In the genomic region with DNA sequence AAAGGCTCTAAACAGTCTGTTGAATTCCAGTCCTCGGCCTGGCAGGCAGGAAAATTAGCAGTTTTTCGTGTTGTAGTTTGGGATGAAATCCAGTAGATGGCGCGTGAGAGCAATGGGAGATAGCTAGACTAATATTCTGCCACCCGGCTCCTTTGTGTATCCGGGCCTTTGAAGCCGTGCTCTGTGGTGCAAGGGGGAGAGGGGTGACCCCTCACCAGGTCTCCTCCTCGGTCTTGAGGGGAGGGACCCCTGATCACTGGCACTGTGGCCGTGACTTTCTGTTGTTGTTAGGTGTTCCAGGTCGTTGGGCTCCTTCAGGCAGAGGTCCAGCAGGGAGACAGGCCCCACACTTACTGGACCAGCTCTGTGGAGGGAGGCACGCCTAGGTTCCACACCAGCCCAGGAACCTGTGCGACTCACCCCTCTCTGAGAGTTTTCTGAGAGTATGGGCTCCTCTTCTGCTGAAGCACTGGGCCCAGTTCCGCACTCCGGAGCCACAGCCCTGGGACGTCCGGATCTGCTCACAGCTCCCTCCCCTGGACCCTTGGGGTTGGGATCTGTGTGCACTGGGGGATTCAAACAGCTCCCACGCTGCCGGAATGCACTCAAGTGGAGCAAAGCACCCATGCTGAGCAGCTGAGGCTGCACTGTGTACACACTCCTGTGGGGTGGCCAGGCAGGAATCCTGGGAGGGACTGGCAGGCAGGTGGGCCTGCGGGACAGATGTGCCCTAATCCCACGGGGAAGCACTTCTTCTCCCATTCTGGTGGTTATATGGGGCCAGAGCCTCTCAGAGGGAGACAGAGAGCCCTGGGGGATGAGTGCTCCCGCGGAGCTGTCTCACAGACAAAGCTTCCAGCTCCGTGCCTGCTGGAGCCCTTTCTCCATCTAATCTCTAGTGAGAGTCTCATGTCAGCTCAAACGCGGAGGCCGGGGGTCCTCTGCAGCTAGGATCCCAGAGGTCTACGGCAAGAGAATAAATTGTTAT, we compare ENCODE assay signal across 8 cellular contexts. TPM values are rescaled to one million over a fixed set of nuclear protein-coding genes. Genes with fewer than 3 reads are reported as not detected.
DNase-seq lines count a peak whose midpoint lies in the region; ATAC-seq lines count a peak whose summit lies in the region.

No MANE protein-coding gene starts in this region.

- no peaks in the 10 kb centered on the region for H3K36me3 ChIP-seq in rectal smooth muscle tissue (ENCODE audit: control insufficient read depth, insufficient read depth, low read length)

- H3K27me3 ChIP-seq in right cardiac atrium (ENCODE audit: control insufficient read depth, insufficient read depth): no peaks in the 10 kb centered on the region
- H3K27me3 ChIP-seq in rectal smooth muscle tissue (ENCODE audit: control insufficient read depth, insufficient read depth, low read length): no peaks in the 10 kb centered on the region

- no peak overlapping the region for H3K9ac ChIP-seq in rectal smooth muscle tissue (ENCODE audit: low read length)

- ATAC-seq in GM19395 (IDR thresholded peaks at IDR 0.05; ENCODE audit: unreplicated experiment) (peak; percentile 69), right cardiac atrium (peak; percentile 79 to 87)

- intact Hi-C loops in right cardiac atrium (cut with DNase I): loop anchor here in 3 of 4 donors (5.0 to 10.0 kb wide), 2 partner anchors 361 to 363 kb away; no protein-coding TSS in a partner anchor

- H3K4me3 ChIP-seq in right cardiac atrium (ENCODE audit: low read length) (no peak overlapping the region), rectal smooth muscle tissue (ENCODE audit: low read length) (peak overlapping the region; percentile 10)

- no peaks in the 10 kb centered on the region for H3K9me3 ChIP-seq in right cardiac atrium (ENCODE audit: control insufficient read depth, low read length)

- DNase-seq in AG08396 (ENCODE audit: low spot score) (peak; percentile 72), NCI-H146 treated with DMSO at 0.1 percent for 48 hours (lab: John Stamatoyannopoulos, UW; ENCODE audit: unreplicated experiment) (peak; percentile 62), T follicular helper cell (ENCODE audit: low read depth) (peak; percentile 30), amygdala (lab: John Stamatoyannopoulos, UW) (peak in 36 of 56 donors; percentile 2 to 75 (median 18)), right cardiac atrium (peak; percentile 24 to 58 (median 57)), mesenteric fat pad (ENCODE audit: low spot score) (no peak)

- H3K4me1 ChIP-seq in right cardiac atrium (ENCODE audit: control insufficient read depth, insufficient read depth, low read length) (no peaks in the 10 kb centered on the region), rectal smooth muscle tissue (ENCODE audit: control insufficient read depth, insufficient read depth, low read length) (peaks cover 2% of the 10 kb centered on the region)

- WGBS in right cardiac atrium: 33% methylated on average over 27 of the region's 27 CpGs

- H3K27ac ChIP-seq in right cardiac atrium (ENCODE audit: low read length): no peak overlapping the region
- H3K27ac ChIP-seq in rectal smooth muscle tissue (ENCODE audit: low read depth, low read length): no peak overlapping the region

RNA-seq across cellular contexts. Expression of a gene that starts 8.8 kb away (rescaled TPM):
- not detected for total RNA-seq in right cardiac atrium
- not detected for polyA plus RNA-seq in right cardiac atrium
- total RNA-seq in mesenteric fat pad: not detected

RNA-seq across cellular contexts. Expression of a gene that starts 30.6 kb away (rescaled TPM):
- total RNA-seq in right cardiac atrium (not detected), mesenteric fat pad (not detected)
- polyA plus RNA-seq in right cardiac atrium: not detected
